In the genomic region with DNA sequence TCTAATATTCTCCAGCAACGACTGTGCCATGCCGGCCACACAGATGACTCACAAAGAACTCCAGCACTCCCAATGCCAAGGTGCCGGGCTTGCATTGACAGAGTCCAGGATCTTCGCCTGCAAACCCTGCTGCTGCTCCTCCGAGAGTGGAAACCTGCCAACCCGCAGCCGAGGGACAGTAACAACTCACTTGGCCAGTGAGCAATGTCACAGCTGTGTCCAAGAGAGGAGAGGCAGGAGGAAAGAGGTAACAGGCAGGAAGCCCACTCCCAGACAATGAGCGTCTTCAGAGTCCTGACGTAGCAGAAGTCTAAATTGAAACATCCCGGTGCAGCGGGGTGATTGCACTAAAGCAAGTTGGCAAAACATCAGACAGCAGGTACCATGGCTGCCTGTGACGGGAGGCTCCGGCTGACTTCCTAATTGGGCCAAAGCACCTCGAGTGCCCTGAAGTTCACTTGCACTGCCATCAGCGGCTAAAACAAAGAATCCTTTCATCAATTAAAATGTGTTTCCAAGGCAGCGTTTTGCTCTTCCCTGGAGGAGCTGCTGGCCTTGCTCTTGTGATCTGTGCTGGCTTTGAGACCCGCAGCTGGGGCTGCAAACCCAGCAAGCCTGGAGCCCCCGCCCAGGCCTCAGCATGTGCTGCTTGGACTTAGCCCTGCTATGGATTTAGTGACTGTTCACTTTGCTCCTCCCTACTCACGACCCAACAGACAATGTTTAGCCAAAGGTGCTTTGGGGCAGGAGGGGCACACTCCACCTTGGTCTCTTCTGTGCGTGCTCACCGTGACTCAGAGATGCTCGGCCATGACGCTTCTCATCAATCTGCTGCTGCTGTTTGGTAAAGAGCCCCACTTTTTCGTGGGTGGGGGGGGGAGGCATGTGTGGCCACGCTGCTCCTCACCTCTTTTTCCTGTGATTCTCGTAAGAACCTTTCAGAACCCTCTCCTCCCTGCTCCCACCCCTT, we compare ENCODE assay signal across 14 cellular contexts. TPM values are rescaled to one million over a fixed set of nuclear protein-coding genes. Genes with fewer than 3 reads are reported as not detected.
DNase-seq lines count a peak whose midpoint lies in the region; ATAC-seq, FAIRE-seq and TF ChIP-seq lines count a peak whose summit lies in the region.
"Had no signal": no experiment of that assay in that cellular context is flagged by ENCODE, and none has a peak within 500 bp of the region (broad histone marks: within the 10 kb centered on the region; RNA-seq: fewer than 3 reads in every experiment).

No MANE protein-coding gene starts in this region.

- H3K4me2 ChIP-seq in osteoblast (ENCODE audit: insufficient read depth, low read length): peak overlapping the region; percentile 73

- peak overlapping the region; percentile 5 for H2AFZ ChIP-seq in osteoblast (ENCODE audit: low read length)

- peak; percentile 17 for DNase-seq in COR-L47 (lab: John Stamatoyannopoulos, UW)
- peak; percentile 44 for DNase-seq in SK-MEL-5 (ENCODE audit: low read depth, low spot score)
- peak; percentile 23 for DNase-seq in fibroblast of the aortic adventitia (ENCODE audit: low read depth)
- peak; percentile 93 for DNase-seq in osteoblast (ENCODE audit: insufficient read length, low spot score, missing footprints)
- no peak for DNase-seq in NCI-H187 (lab: John Stamatoyannopoulos, UW)
- no peak for DNase-seq in kidney
- DNase-seq: activated T-cell treated with anti-CD3 and anti-CD28 coated beads, Interleukin-2, amount 50 U/mL, for 4 hours; central memory CD4-positive, alpha-beta T cell; NCI-H1436 treated with DMSO at 0.1 percent for 48 hours; stimulated activated CD4-positive, alpha-beta T cell treated with anti-CD3 and anti-CD28 coated beads, Interleukin-12 subunit alpha, Interleukin-12 subunit beta, amount 100 ng/mL, for 4 hours had no signal

- H3K9me3 ChIP-seq in osteoblast (ENCODE audit: low read depth, low read length) (no peaks in the 10 kb centered on the region), kidney (ENCODE audit: control insufficient read depth in 1 of 2, low read length in 2 of 2) (peaks cover 0 to 4% of the 10 kb centered on the region in 2 donors)
- H3K9me3 ChIP-seq: gastrocnemius medialis had no signal

- no peak for FAIRE-seq in kidney (lab: Jason Lieb, UNC)
- FAIRE-seq: TTC549 had no signal

- H3K36me3 ChIP-seq in osteoblast (ENCODE audit: insufficient read depth, low read length) (no peaks in the 10 kb centered on the region), kidney (ENCODE audit: control insufficient read depth in 1 of 2, insufficient read depth in 2 of 2, low read length in 2 of 2) (no peaks in the 10 kb centered on the region)

- intact Hi-C loops in kidney (cut with DNase I): no loop called here

- ATAC-seq in HG02610 (IDR thresholded peaks at IDR 0.05; ENCODE audit: unreplicated experiment): no peak
- ATAC-seq in GM18867 (IDR thresholded peaks at IDR 0.05; ENCODE audit: unreplicated experiment): no peak
- ATAC-seq: activated T-cell treated with anti-CD3 and anti-CD28 coated beads, Interleukin-2, amount 50 U/mL, for 4 hours had no signal

- H3K79me2 ChIP-seq in osteoblast (ENCODE audit: insufficient read depth, low read length): no peaks in the 10 kb centered on the region

- no peaks in the 10 kb centered on the region for H3K27me3 ChIP-seq in osteoblast (ENCODE audit: insufficient read depth, low read length)
- H3K27me3 ChIP-seq: gastrocnemius medialis had no signal

- in situ Hi-C loops in SK-MEL-5 (cut with HindIII; ENCODE audit: low pct_unique_long_range_greater_than_20kb, low sequenced_read_pairs): no loop called here

- no peak overlapping the region for H3K27ac ChIP-seq in osteoblast (ENCODE audit: low read depth, low read length)
- H3K27ac ChIP-seq in kidney (ENCODE audit: low read depth in 2 of 2, low read length in 2 of 2): no peak overlapping the region
- H3K27ac ChIP-seq: gastrocnemius medialis had no signal

- no peak overlapping the region for H3K4me3 ChIP-seq in fibroblast of the aortic adventitia (ENCODE audit: low read depth, low read length)
- peak overlapping the region; percentile 36 for H3K4me3 ChIP-seq in osteoblast (ENCODE audit: insufficient read depth, low read length)
- H3K4me3 ChIP-seq in kidney (ENCODE audit: low read length in 2 of 2): no peak overlapping the region

- H3K4me1 ChIP-seq in osteoblast (ENCODE audit: insufficient read depth, low read length): peaks cover 6% of the 10 kb centered on the region
- no peaks in the 10 kb centered on the region for H3K4me1 ChIP-seq in kidney (ENCODE audit: control insufficient read depth in 1 of 2, insufficient read depth in 1 of 2, low read depth in 1 of 2, low read length in 2 of 2)

- H4K20me1 ChIP-seq in osteoblast (ENCODE audit: insufficient read depth, low read length): no peaks in the 10 kb centered on the region

- TF ChIP-seq CTCF in fibroblast of the aortic adventitia (IDR thresholded peaks at IDR 0.05; ENCODE audit: insufficient read depth, low read length) (no peak), osteoblast (IDR thresholded peaks at IDR 0.05; ENCODE audit: extremely low read depth, low read depth, low read length) (no peak), kidney (IDR thresholded peaks at IDR 0.05; ENCODE audit: borderline replicate concordance, extremely low read depth, insufficient read depth) (no peak)

- H3K9ac ChIP-seq in kidney (ENCODE audit: low read length in 2 of 2): no peak overlapping the region

RNA-seq across cellular contexts. Expression of a gene that starts 36.5 kb away (rescaled TPM):
- total RNA-seq in SK-MEL-5 (2014; rRNA removed; shearing (Covaris generic)): 82.2 and 92.7 TPM in 2 replicates
- 101 and 125 TPM in 2 replicates for polyA plus RNA-seq in SK-MEL-5 (2015; cell fraction: cytosol; rRNA removed)
- polyA plus RNA-seq in SK-MEL-5 (2015; cell fraction: nucleus; rRNA removed): 129 and 145 TPM in 2 replicates
- total RNA-seq in fibroblast of the aortic adventitia (ENCODE audit: low replicate concordance): 91.2 and 111 TPM in 2 replicates
- total RNA-seq in osteoblast: 104 and 110 TPM in 2 replicates
- 99.6 TPM for total RNA-seq in kidney
- polyA plus RNA-seq in kidney (ENCODE audit: insufficient read depth, low read depth, low replicate concordance): 54.9 TPM

Comparison
In these comparisons a context has a peak if more than half of its experiments do, and no peak if none do; other contexts are left out.
1. DNase-seq: peak in COR-L47 (single experiment), SK-MEL-5 (single experiment), fibroblast of the aortic adventitia (single experiment) and osteoblast (single experiment); none in NCI-H187 (0 of 2) and kidney (single experiment).